In genomic region chr5:173913686-173914321, GRCh38 we compare ENCODE assay signal across 17 cellular contexts. TPM values are rescaled to one million over a fixed set of nuclear protein-coding genes. Genes with fewer than 3 reads are reported as not detected.
A peak's percentile ranks its signal among the peaks of the same experiment; 100 is the strongest.
DNase-seq lines count a peak whose midpoint lies in the region; ATAC-seq, FAIRE-seq and TF ChIP-seq lines count a peak whose summit lies in the region.
"Had no signal": no experiment of that assay in that cellular context is flagged by ENCODE, and none has a peak within 500 bp of the region (broad histone marks: within the 10 kb centered on the region; RNA-seq: fewer than 3 reads in every experiment).

No MANE protein-coding gene starts in this region.

- H3K4me3 ChIP-seq in right atrium auricular region (no peak overlapping the region), HepG2 (replicated peaks in 1 of 3; ENCODE audit: insufficient read depth in 1 of 3, low read depth in 2 of 3, low read length in 3 of 3) (no peak overlapping the region)
- H3K4me3 ChIP-seq: skin epidermis, upper lobe of right lung had no signal

- ATAC-seq in Right ventricle myocardium inferior (no peak), WTC11 (no peak), HepG2 (no peak; the same call in 2 of the 3 replicates)
- ATAC-seq: upper lobe of right lung had no signal

- CTCF ChIA-PET in WTC11 (lab: Charles Lee) (interaction anchor here (1.0 to 3.2 kb wide), 3 partner anchors 10 to 44 kb away, joined by 3 to 16 read pairs (median 4); no protein-coding TSS in a partner anchor), HepG2 (lab: Yijun Ruan, JAX; ENCODE audit: low intra/inter-chr PET ratio, low total read pairs) (no interaction called here), Calu3 (lab: Charles Lee) (interaction anchor here (0.6 kb wide), 1 partner anchor 57 kb away, joined by 5 read pairs; no protein-coding TSS in a partner anchor), MCF 10A (lab: Yijun Ruan, JAX) (interaction anchor here (0.5 to 1.6 kb wide), 11 partner anchors 8 to 434 kb away, joined by 3 to 8 read pairs (median 3); no protein-coding TSS in a partner anchor)

- TF ChIP-seq POLR2A in HepG2 (IDR thresholded peaks at IDR 0.05; ENCODE audit: insufficient read depth in 1 of 2, low read depth in 2 of 2, low read length in 2 of 2): no peak

- peak overlapping the region; percentile 81 to 86 for H3K27ac ChIP-seq in right atrium auricular region
- no peak overlapping the region for H3K27ac ChIP-seq in HepG2 (ENCODE audit: extremely low read length, insufficient read depth, low read length)
- H3K27ac ChIP-seq: upper lobe of right lung had no signal

- no peaks in the 10 kb centered on the region for H4K20me1 ChIP-seq in HepG2 (ENCODE audit: insufficient read depth, low read length)

- peak overlapping the region; percentile 32; the same call in 1 of the 2 replicates for H3K27ac Mint-ChIP-seq in WTC11
- H3K27ac Mint-ChIP-seq in Calu3 (ENCODE audit: unreplicated experiment): no peak overlapping the region
- no peak overlapping the region for H3K27ac Mint-ChIP-seq in MCF 10A (ENCODE audit: low read depth, unreplicated experiment)
- H3K27ac Mint-ChIP-seq: activated CD4-positive, alpha-beta memory T cell treated with anti-CD3 and anti-CD28 coated beads for 36 hours; activated T-helper 1 cell treated with anti-CD3 and anti-CD28 coated beads, Interleukin-12 subunit alpha, Interleukin-12 subunit beta, Interleukin-2, Interleukin-4 antibody, amounts not matched to agents 30 ng/mL and 10 ng/mL and 1 ng/mL, durations not matched to agents 14 hours and 24 hours and 36 hours had no signal

- intact Hi-C loops in Right ventricle myocardium inferior (cut with DNase I) (no loop called here), HepG2 (cut with micrococcal nuclease; ENCODE audit: unreplicated experiment) (no loop called here), Calu3 (cut with micrococcal nuclease; ENCODE audit: unreplicated experiment) (no loop called here), MCF 10A (cut with micrococcal nuclease) (no loop called here)

- H3K4me1 Mint-ChIP-seq in WTC11: peaks cover 46% of the 10 kb centered on the region
- no peaks in the 10 kb centered on the region for H3K4me1 Mint-ChIP-seq in Calu3 (ENCODE audit: low read depth, unreplicated experiment)
- peaks cover 8% of the 10 kb centered on the region for H3K4me1 Mint-ChIP-seq in MCF 10A (ENCODE audit: insufficient read depth, unreplicated experiment)

- H3K36me3 Mint-ChIP-seq in WTC11: no peaks in the 10 kb centered on the region
- no peaks in the 10 kb centered on the region for H3K36me3 Mint-ChIP-seq in Calu3 (ENCODE audit: insufficient read depth, unreplicated experiment)
- H3K36me3 Mint-ChIP-seq in MCF 10A (ENCODE audit: insufficient read depth, unreplicated experiment): peaks cover 60% of the 10 kb centered on the region

- no peak overlapping the region for H3K4me3 Mint-ChIP-seq in WTC11
- no peak overlapping the region for H3K4me3 Mint-ChIP-seq in Calu3 (ENCODE audit: low read depth, unreplicated experiment)
- no peak overlapping the region for H3K4me3 Mint-ChIP-seq in MCF 10A (ENCODE audit: unreplicated experiment)
- H3K4me3 Mint-ChIP-seq: activated CD4-positive, alpha-beta memory T cell treated with anti-CD3 and anti-CD28 coated beads for 36 hours; activated T-helper 1 cell treated with anti-CD3 and anti-CD28 coated beads, Interleukin-12 subunit alpha, Interleukin-12 subunit beta, Interleukin-2, Interleukin-4 antibody, amounts not matched to agents 30 ng/mL and 10 ng/mL and 1 ng/mL, durations not matched to agents 14 hours and 24 hours and 36 hours had no signal

- 65% methylated on average over 4 of the region's 4 CpGs for WGBS in HepG2 (ENCODE audit: low lambda C conversion rate)

- in situ Hi-C loops in HepG2 (cut with HindIII; ENCODE audit: extremely low pct_ligation_motif_present, low pct_unique_long_range_greater_than_20kb): no loop called here

- BruUV-seq in HepG2 (replicated peaks; lab: Mats Ljungman, UMichigan) (no TSS peak), Calu3 (replicated peaks; lab: Mats Ljungman, UMichigan) (no TSS peak), MCF 10A (replicated peaks; lab: Mats Ljungman, UMichigan) (no TSS peak)

- no peaks in the 10 kb centered on the region for H3K27me3 ChIP-seq in right atrium auricular region
- H3K27me3 ChIP-seq in HepG2 (ENCODE audit: control insufficient read depth in 1 of 2, insufficient read depth in 2 of 2, low read length in 2 of 2): no peaks in the 10 kb centered on the region
- H3K27me3 ChIP-seq: upper lobe of right lung had no signal

- H2AFZ ChIP-seq in HepG2 (ENCODE audit: low read length): no peak overlapping the region

- no peak overlapping the region for H3K9ac ChIP-seq in HepG2 (ENCODE audit: insufficient read depth, low read depth, low read length)

- TF ChIP-seq EP300 in HepG2 (IDR thresholded peaks at IDR 0.05; ENCODE audit: low read depth in 2 of 2, low read length in 2 of 2) (no peak), HepG2 (CRISPR knock-in tag; IDR thresholded peaks at IDR 0.05; ENCODE audit: borderline replicate concordance) (no peak)

- TF ChIP-seq RAD21 in HepG2 (CRISPR knock-in tag; IDR thresholded peaks at IDR 0.05): no peak

- POLR2A ChIA-PET in WTC11 (lab: Charles Lee) (no interaction called here), HepG2 (lab: Yijun Ruan, JAX) (interaction anchor here (0.8 to 1.6 kb wide), 2 partner anchors 26 kb away, joined by 3 to 5 read pairs; partner anchors contain the start of gene CPEB4), MCF 10A (lab: Yijun Ruan, JAX) (interaction anchor here (0.8 to 9.5 kb wide), 9 partner anchors 8 to 297 kb away, joined by 3 to 149 read pairs (median 3); partner anchors contain the start of gene CPEB4)

- DNase-seq in right atrium auricular region (ENCODE audit: low spot score): no peak
- DNase-seq in Right ventricle myocardium inferior (ENCODE audit: missing footprints): no peak
- no peak for DNase-seq in WTC11 (ENCODE audit: low spot score)
- no peak for DNase-seq in HepG2 (ENCODE audit: low spot score)
- DNase-seq in glomerular visceral epithelial cell (ENCODE audit: extremely low spot score): no peak
- no peak for DNase-seq in NAMALWA (ENCODE audit: low spot score)
- DNase-seq in Calu3: no peak
- DNase-seq in MCF 10A (ENCODE audit: unreplicated experiment): no peak
- DNase-seq: activated CD4-positive, alpha-beta memory T cell treated with anti-CD3 and anti-CD28 coated beads for 36 hours; central memory CD4-positive, alpha-beta T cell; foreskin melanocyte; NCI-H1092; SHP77; upper lobe of right lung had no signal

- no peak for FAIRE-seq in HepG2 (lab: Jason Lieb, UNC)
- FAIRE-seq: TTC549 had no signal

- H3K4me1 ChIP-seq in right atrium auricular region (peaks cover 0 to 82% of the 10 kb centered on the region in 2 donors), HepG2 (ENCODE audit: insufficient read depth, low read length) (peaks cover 51% of the 10 kb centered on the region)

- no peaks in the 10 kb centered on the region for H3K27me3 Mint-ChIP-seq in WTC11 (ENCODE audit: low read depth)
- H3K27me3 Mint-ChIP-seq in Calu3 (ENCODE audit: unreplicated experiment): no peaks in the 10 kb centered on the region
- no peaks in the 10 kb centered on the region for H3K27me3 Mint-ChIP-seq in MCF 10A (ENCODE audit: insufficient read depth, unreplicated experiment)
- H3K27me3 Mint-ChIP-seq: activated CD4-positive, alpha-beta memory T cell treated with anti-CD3 and anti-CD28 coated beads for 36 hours had no signal

- H3K79me2 ChIP-seq in HepG2 (ENCODE audit: insufficient read depth, low read length): peaks cover 29% of the 10 kb centered on the region

- H3K4me2 ChIP-seq in HepG2 (ENCODE audit: low read depth, low read length): no peak overlapping the region

- no peaks in the 10 kb centered on the region for H3K9me3 ChIP-seq in right atrium auricular region
- H3K9me3 ChIP-seq in HepG2 (ENCODE audit: low read length): no peaks in the 10 kb centered on the region
- H3K9me3 ChIP-seq: upper lobe of right lung had no signal

- H3K9me3 Mint-ChIP-seq in WTC11 (no peaks in the 10 kb centered on the region), Calu3 (ENCODE audit: low read depth, unreplicated experiment) (no peaks in the 10 kb centered on the region), MCF 10A (ENCODE audit: unreplicated experiment) (no peaks in the 10 kb centered on the region)
- H3K9me3 Mint-ChIP-seq: activated CD4-positive, alpha-beta memory T cell treated with anti-CD3 and anti-CD28 coated beads for 36 hours; activated T-helper 1 cell treated with anti-CD3 and anti-CD28 coated beads, Interleukin-12 subunit alpha, Interleukin-12 subunit beta, Interleukin-2, Interleukin-4 antibody, amounts not matched to agents 30 ng/mL and 10 ng/mL and 1 ng/mL, durations not matched to agents 14 hours and 24 hours and 36 hours had no signal

- no peak for TF ChIP-seq CTCF in right atrium auricular region (IDR thresholded peaks at IDR 0.05)
- no peak for TF ChIP-seq CTCF in WTC11 (IDR thresholded peaks at IDR 0.05)
- TF ChIP-seq CTCF in HepG2 (CRISPR knock-in tag; IDR thresholded peaks at IDR 0.05): no peak
- TF ChIP-seq CTCF in Calu3 (IDR thresholded peaks at IDR 0.05; ENCODE audit: unreplicated experiment): no peak
- TF ChIP-seq CTCF in MCF 10A (IDR thresholded peaks at IDR 0.05; ENCODE audit: unreplicated experiment): no peak

- H3K36me3 ChIP-seq in right atrium auricular region: peaks cover 18% of the 10 kb centered on the region
- H3K36me3 ChIP-seq in HepG2 (replicated peaks in 1 of 2; ENCODE audit: control insufficient read depth in 1 of 2, insufficient read depth in 2 of 2, low read length in 2 of 2): peaks cover 2 to 28% of the 10 kb centered on the region in 2 experiments; a peak in 3 of 5 replicates

RNA-seq across cellular contexts. Expression of gene CPEB4, which starts 25.7 kb away (rescaled TPM):
- total RNA-seq in right atrium auricular region (100 to 1,000 TPM in 1 of 2 donors, 10 to 100 TPM in 1; 79.5 to 127 TPM), Right ventricle myocardium inferior (116 TPM), WTC11 (2021) (9.1 to 12.7 TPM (median 9.2 TPM) in 3 replicates), HepG2 (2016; rRNA removed; fragmentation: Illumina TruSeq; extraction: Trizol) (7.7 and 8.3 TPM in 2 replicates), Calu3 (2022) (30.8 and 32.0 TPM in 2 replicates), MCF 10A (2022) (86.7 and 99.0 TPM in 2 replicates)
- 1.8 and 3.2 TPM in 2 replicates for total RNA-seq in HepG2 (2016; cell fraction: cytosol; rRNA removed; fragmentation: Illumina TruSeq; extraction: Trizol; ENCODE audit: low read depth)
- total RNA-seq in HepG2 (2016; cell fraction: insoluble cytoplasmic fraction; rRNA removed; fragmentation: Illumina TruSeq; extraction: Trizol): 8.3 and 11.9 TPM in 2 replicates
- 3.4 and 3.7 TPM in 2 replicates for total RNA-seq in HepG2 (2016; cell fraction: membrane; rRNA removed; fragmentation: Illumina TruSeq; extraction: Trizol)
- total RNA-seq in HepG2 (2016; cell fraction: nucleus; rRNA removed; fragmentation: Illumina TruSeq; extraction: Trizol): 13.4 and 15.2 TPM in 2 replicates
- 25.0 and 26.7 TPM in 2 replicates for polyA plus RNA-seq in HepG2 (2011; rRNA removed)
- polyA plus RNA-seq in HepG2 (2011; cell fraction: cytosol; rRNA removed): 15.9 and 21.3 TPM in 2 replicates
- polyA plus RNA-seq in HepG2 (2011; cell fraction: nucleus; rRNA removed): 38.4 and 39.5 TPM in 2 replicates
- polyA plus RNA-seq in HepG2 (2012): 21.1 and 22.8 TPM in 2 replicates
- 0.06 and 0.08 TPM in 2 replicates for polyA plus RNA-seq in HepG2 (2016; cell fraction: cytosol; fragmentation: Illumina TruSeq; extraction: Trizol; ENCODE audit: low read depth)
- 5.3 and 5.4 TPM in 2 replicates for polyA plus RNA-seq in HepG2 (2016; cell fraction: insoluble cytoplasmic fraction; fragmentation: Illumina TruSeq; extraction: Trizol; ENCODE audit: low read depth)
- polyA plus RNA-seq in HepG2 (2016; cell fraction: membrane; fragmentation: Illumina TruSeq; extraction: Trizol; ENCODE audit: low read depth): 0.40 and 0.56 TPM in 2 replicates
- polyA plus RNA-seq in HepG2 (2016; cell fraction: nucleus; fragmentation: Illumina TruSeq; extraction: Trizol; ENCODE audit: insufficient read depth, low read depth): 8.8 and 10.3 TPM in 2 replicates
- polyA minus RNA-seq in HepG2 (2011; rRNA and poly(A)+ RNA removed; ENCODE audit: low replicate concordance): 100 and 104 TPM in 2 replicates
- 49.4 and 55.2 TPM in 2 replicates for polyA minus RNA-seq in HepG2 (2011; cell fraction: cytosol; rRNA and poly(A)+ RNA removed)
- 151 and 216 TPM in 2 replicates for polyA minus RNA-seq in HepG2 (2011; cell fraction: nucleus; rRNA and poly(A)+ RNA removed)
